Comparison of ENCODE assay signal across 12 cellular contexts in genomic region chr3:149831321-149831720, GRCh38. TPM values are rescaled to one million over a fixed set of nuclear protein-coding genes. Genes with fewer than 3 reads are reported as not detected.
"Had no signal": no experiment of that assay in that cellular context is flagged by ENCODE, and none has a peak within 500 bp of the region (broad histone marks: within the 10 kb centered on the region; RNA-seq: fewer than 3 reads in every experiment).

No MANE protein-coding gene starts in this region.

- H3K4me1 ChIP-seq: HAP-1 had no signal

- H3K27ac ChIP-seq: GM23248, HL-60 had no signal

- ATAC-seq: HCT116, K562 had no signal

- H3K4me3 ChIP-seq: GM23248, HAP-1, K562 had no signal

- H3K9ac ChIP-seq: GM23248 had no signal

- DNase-seq: GM23248, GOT3, H7, KG1 had no signal

RNA-seq across cellular contexts. Expression of gene ANKUB1, which starts 39.0 kb away (rescaled TPM):
- total RNA-seq: GM23248, H4, H7, HFFc6, HT1080, IMR-90, K562 had no signal
